ENCODE assay signal across 23 cellular contexts in the genomic region with DNA sequence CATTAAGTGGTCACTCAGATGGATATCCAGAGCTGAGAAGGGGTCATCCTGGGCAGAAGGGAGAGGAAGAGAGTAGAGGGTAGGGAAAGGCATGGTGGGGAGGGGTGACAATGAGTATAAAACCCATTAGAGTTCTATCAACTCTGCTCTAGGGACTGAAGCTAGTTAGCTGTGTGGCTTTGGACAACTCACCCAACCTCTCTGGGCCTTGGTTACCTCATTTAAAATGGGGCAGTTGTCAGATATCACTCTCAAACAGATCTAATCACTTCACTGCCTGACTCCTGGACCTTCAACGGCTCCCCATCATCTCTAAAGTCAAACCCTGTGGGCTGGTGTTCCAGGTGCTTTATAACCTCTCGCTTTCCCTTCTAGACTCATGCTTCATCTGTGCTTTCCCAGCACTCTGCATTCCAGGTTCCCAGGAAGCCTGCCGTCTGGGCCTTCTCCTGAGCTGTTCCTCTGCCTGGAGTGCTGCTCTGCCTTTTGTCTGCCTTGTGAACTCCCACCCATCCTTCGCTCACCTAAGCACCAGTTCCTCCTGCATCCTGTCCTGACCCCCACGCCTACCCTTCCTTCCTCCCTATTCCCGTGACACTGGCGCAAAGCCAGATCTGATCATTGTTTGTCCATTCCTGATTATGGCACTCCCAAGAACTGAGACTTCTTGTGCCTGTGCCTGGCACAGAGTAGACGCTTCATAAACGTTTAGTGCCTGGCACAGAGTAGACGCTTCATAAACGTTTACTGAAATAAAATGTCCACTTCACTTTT. TPM values are rescaled to one million over a fixed set of nuclear protein-coding genes. Genes with fewer than 3 reads are reported as not detected.
A peak's percentile ranks its signal among the peaks of the same experiment; 100 is the strongest.
DNase-seq lines count a peak whose midpoint lies in the region; ATAC-seq and TF ChIP-seq lines count a peak whose summit lies in the region.
"Had no signal": no experiment of that assay in that cellular context is flagged by ENCODE, and none has a peak within 500 bp of the region (broad histone marks: within the 10 kb centered on the region; RNA-seq: fewer than 3 reads in every experiment).

No MANE protein-coding gene starts in this region.

- no TSS peak for BruUV-seq in Calu3 (replicated peaks; lab: Mats Ljungman, UMichigan)

- CTCF ChIA-PET in Calu3 (lab: Charles Lee), result interaction anchor here (2.0 kb wide), 1 partner anchor 13 kb away, joined by 9 read pairs; no protein-coding TSS in a partner anchor

- no peaks in the 10 kb centered on the region for H4K20me1 ChIP-seq in osteoblast (ENCODE audit: insufficient read depth, low read length)

- no peak overlapping the region for H2AFZ ChIP-seq in osteoblast (ENCODE audit: low read length)

- H3K27me3 Mint-ChIP-seq in Calu3 (ENCODE audit: unreplicated experiment), result peaks cover 49% of the 10 kb centered on the region

- TF ChIP-seq CTCF in Calu3 (IDR thresholded peaks at IDR 0.05; ENCODE audit: unreplicated experiment) (no peak), osteoblast (IDR thresholded peaks at IDR 0.05; ENCODE audit: extremely low read depth, low read depth, low read length) (no peak), omental fat pad (IDR thresholded peaks at IDR 0.05) (no peak)

- H3K9me3 Mint-ChIP-seq in Calu3 (ENCODE audit: low read depth, unreplicated experiment), result no peaks in the 10 kb centered on the region
- H3K9me3 Mint-ChIP-seq: activated B cell treated with CpG ODN at 0.5 μM for 24 hours; activated CD4-positive, alpha-beta memory T cell treated with anti-CD3 and anti-CD28 coated beads for 36 hours; mesothelial cell of epicardium; nephron had no signal

- no peaks in the 10 kb centered on the region for H3K36me3 Mint-ChIP-seq in Calu3 (ENCODE audit: insufficient read depth, unreplicated experiment)
- H3K36me3 Mint-ChIP-seq: activated CD4-positive, alpha-beta memory T cell treated with anti-CD3 and anti-CD28 coated beads for 36 hours; mesothelial cell of epicardium had no signal

- no peaks in the 10 kb centered on the region for H3K79me2 ChIP-seq in osteoblast (ENCODE audit: insufficient read depth, low read length)

- peaks cover 14% of the 10 kb centered on the region for H3K4me1 Mint-ChIP-seq in Calu3 (ENCODE audit: low read depth, unreplicated experiment)
- H3K4me1 Mint-ChIP-seq: activated B cell treated with CpG ODN at 0.5 μM for 24 hours had no signal

- H3K27ac Mint-ChIP-seq in Calu3 (ENCODE audit: unreplicated experiment), result peak overlapping the region; percentile 17
- H3K27ac Mint-ChIP-seq: activated B cell treated with CpG ODN at 0.5 μM for 24 hours; activated CD4-positive, alpha-beta memory T cell treated with anti-CD3 and anti-CD28 coated beads for 36 hours; mesothelial cell of epicardium; nephron had no signal

- DNase-seq in DMS53 (lab: John Stamatoyannopoulos, UW) (peak; percentile 23), DMS53 treated with DMSO at 0.1 percent for 48 hours (lab: John Stamatoyannopoulos, UW; ENCODE audit: unreplicated experiment) (no peak), Calu3 (no peak), dermis blood vessel endothelial cell (peak; percentile 69), osteoblast (ENCODE audit: insufficient read length, low spot score, missing footprints) (peak; percentile 79), omental fat pad (ENCODE audit: low spot score) (no peak)
- DNase-seq: activated B cell treated with CpG ODN at 0.5 μM for 24 hours; activated CD4-positive, alpha-beta memory T cell treated with anti-CD3 and anti-CD28 coated beads for 36 hours; activated naive CD4-positive, alpha-beta T cell treated with Interleukin-2 at 50 U/mL for 16 hours; BE2C; cerebellar nuclear complex; HCEC 1CT; left cardiac atrium; NCI-H1436; NCI-H226 had no signal

- H3K9me3 ChIP-seq in osteoblast (ENCODE audit: low read depth, low read length), result no peaks in the 10 kb centered on the region
- H3K9me3 ChIP-seq: BE2C had no signal

- no peak overlapping the region for H3K4me3 Mint-ChIP-seq in Calu3 (ENCODE audit: low read depth, unreplicated experiment)
- H3K4me3 Mint-ChIP-seq: activated B cell treated with CpG ODN at 0.5 μM for 24 hours; activated CD4-positive, alpha-beta memory T cell treated with anti-CD3 and anti-CD28 coated beads for 36 hours; mesothelial cell of epicardium; nephron had no signal

- intact Hi-C loops in Calu3 (cut with micrococcal nuclease; ENCODE audit: unreplicated experiment), result no loop called here

- H3K27me3 ChIP-seq in osteoblast (ENCODE audit: insufficient read depth, low read length), result peaks cover 13% of the 10 kb centered on the region
- H3K27me3 ChIP-seq: BE2C had no signal

- ATAC-seq in GM21619 (IDR thresholded peaks at IDR 0.05; ENCODE audit: unreplicated experiment) (no peak), omental fat pad (ENCODE audit: low FRiP score) (no peak), HG03469 (IDR thresholded peaks at IDR 0.05; ENCODE audit: unreplicated experiment) (no peak)

- H3K27ac ChIP-seq in osteoblast (ENCODE audit: low read depth, low read length), result no peak overlapping the region
- H3K27ac ChIP-seq: 22Rv1, SK-N-MC had no signal

- peaks cover 4% of the 10 kb centered on the region for H3K4me1 ChIP-seq in osteoblast (ENCODE audit: insufficient read depth, low read length)
- H3K4me1 ChIP-seq: BE2C had no signal

- H3K4me2 ChIP-seq in osteoblast (ENCODE audit: insufficient read depth, low read length), result no peak overlapping the region

- no peaks in the 10 kb centered on the region for H3K36me3 ChIP-seq in osteoblast (ENCODE audit: insufficient read depth, low read length)
- H3K36me3 ChIP-seq: BE2C had no signal

- no peak overlapping the region for H3K4me3 ChIP-seq in osteoblast (ENCODE audit: insufficient read depth, low read length)
- H3K4me3 ChIP-seq: SK-N-MC had no signal

RNA-seq across cellular contexts. Expression of gene KCNJ11, which starts 22.3 kb away (rescaled TPM):
- total RNA-seq in Calu3 (2022) (2.4 and 2.9 TPM in 2 replicates), dermis blood vessel endothelial cell (0.65 and 3.6 TPM in 2 replicates), osteoblast (under 0.01 TPM in 1 of 2 replicates, not detected in the other), omental fat pad (1 to 10 TPM in 3 of 4 donors, under 1 TPM in 1; 0.37 to 6.1 (median 2.5) TPM)
- total RNA-seq: fibroblast of lung, RPMI7951 had no signal

RNA-seq across cellular contexts. Expression of gene NCR3LG1, which starts 59.2 kb away (rescaled TPM):
- total RNA-seq in Calu3 (2022) (3.1 and 5.3 TPM in 2 replicates), dermis blood vessel endothelial cell (0.85 and 2.7 TPM in 2 replicates), osteoblast (26.4 and 26.5 TPM in 2 replicates), omental fat pad (10 to 100 TPM in 2 of 4 donors, 1 to 10 TPM in 2; 3.5 to 23.9 (median 11.0) TPM)

Comparison
In these comparisons a context has a peak if more than half of its experiments do, and no peak if none do; other contexts are left out.
1. DNase-seq: peak in DMS53 (single experiment), dermis blood vessel endothelial cell (single experiment) and osteoblast (single experiment); none in DMS53 treated with DMSO at 0.1 percent for 48 hours (single experiment), Calu3 (single experiment) and omental fat pad (single experiment).